In genomic region chr6:1487239-1487638, GRCh38 we compare ENCODE assay signal across 8 cellular contexts.
"Had no signal": no experiment of that assay in that cellular context is flagged by ENCODE, and none has a peak within 500 bp of the region (broad histone marks: within the 10 kb centered on the region; RNA-seq: fewer than 3 reads in every experiment).

No MANE protein-coding gene starts in this region.

- H3K9me3 Mint-ChIP-seq: HFFc6 had no signal

- H3K27ac Mint-ChIP-seq: HFFc6 had no signal

- ATAC-seq: HCT116, HepG2, K562 had no signal

- H3K4me3 ChIP-seq: HAP-1, K562 had no signal

- DNase-seq: GOT3, H7, HFFc6 had no signal

- H3K36me3 ChIP-seq: HAP-1 had no signal

- H3K27ac ChIP-seq: HL-60 had no signal

- H3K9me3 ChIP-seq: HAP-1 had no signal

- H3K4me3 Mint-ChIP-seq: HFFc6 had no signal

- H3K4me1 ChIP-seq: HAP-1 had no signal
